20 cellular contexts compared by ENCODE assay signal in the genomic region with DNA sequence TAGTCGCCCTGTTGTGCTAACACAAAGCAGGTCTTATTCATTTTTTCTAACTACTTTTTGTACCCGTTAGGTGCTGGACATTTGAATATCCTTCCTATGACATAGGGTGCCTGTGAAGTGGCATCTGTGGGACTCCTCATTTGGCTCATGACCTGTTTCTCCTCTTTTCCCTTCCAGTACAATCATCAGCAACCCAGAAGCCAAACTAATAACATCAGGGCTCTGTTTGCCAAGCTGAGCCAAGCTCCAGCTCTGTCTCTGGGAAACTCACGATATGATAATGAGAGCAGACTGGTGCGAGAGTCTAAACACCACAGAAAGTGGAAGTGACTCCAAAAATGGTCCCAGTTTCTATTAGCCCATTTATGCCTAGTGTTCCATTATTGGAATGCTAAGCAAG.
"Had no signal": no experiment of that assay in that cellular context is flagged by ENCODE, and none has a peak within 500 bp of the region (broad histone marks: within the 10 kb centered on the region; RNA-seq: fewer than 3 reads in every experiment).

No MANE protein-coding gene starts in this region.

- ATAC-seq: activated naive CD4-positive, alpha-beta T cell treated with anti-CD3 and anti-CD28 coated beads, Interleukin-2, amount 50 U/mL, for 72 hours; activated T-helper 17 cell treated with anti-CD3 and anti-CD28 coated beads, Interleukin-2, amount 50 U/mL, for 72 hours; effector memory CD8-positive, alpha-beta T cell; lower lobe of right lung; SK-N-SH treated with all-trans-retinoic acid at 6 μM for 48 hours; stimulated activated naive CD8-positive, alpha-beta T cell treated with anti-CD3 and anti-CD28 coated beads, Interleukin-15, Interleukin-2, amounts not matched to agents 100 U/mL and 50 U/mL, for 24 hours had no signal

- H3K9me3 ChIP-seq: lower lobe of right lung, mucosa of descending colon, thyroid gland had no signal

- H3K27ac ChIP-seq: brain microvascular endothelial cell, lower lobe of right lung, thyroid gland, VCaP had no signal

- H3K4me1 ChIP-seq: lower lobe of right lung, thyroid gland had no signal

- H3K4me3 ChIP-seq: lower lobe of right lung, mucosa of descending colon, thyroid gland had no signal

- DNase-seq: activated CD4-positive, alpha-beta T cell treated with anti-CD3 and anti-CD28 coated beads for 1 hour; activated CD4-positive, alpha-beta T cell treated with anti-CD3 and anti-CD28 coated beads, Interleukin-2, amount 50 U/mL, for 1 hour; activated T-cell treated with anti-CD3 and anti-CD28 coated beads, Interleukin-2, amount 50 U/mL, for 1 hour; aorta; brain microvascular endothelial cell; effector memory CD8-positive, alpha-beta T cell; lower lobe of right lung; mesendoderm; mucosa of descending colon; naive B cell; occipital lobe; stimulated activated CD4-positive, alpha-beta T cell treated with anti-CD3 and anti-CD28 coated beads, Interleukin-12 subunit alpha, Interleukin-12 subunit beta, amount 100 ng/mL, for 4 hours; stimulated activated CD4-positive, alpha-beta T cell treated with anti-CD3 and anti-CD28 coated beads, Interleukin-4, amount 100 ng/mL, for 4 hours; stimulated activated naive CD8-positive, alpha-beta T cell treated with anti-CD3 and anti-CD28 coated beads, Interleukin-15, Interleukin-2, amounts not matched to agents 100 U/mL and 50 U/mL, for 24 hours; substantia nigra; thyroid gland had no signal

- H3K36me3 ChIP-seq: thyroid gland had no signal

- H3K27me3 ChIP-seq: brain microvascular endothelial cell, thyroid gland had no signal
